In genomic region chr4:125658773-125659172, GRCh38 we compare ENCODE assay signal across 32 cellular contexts.
DNase-seq lines count a peak whose midpoint lies in the region; FAIRE-seq and TF ChIP-seq lines count a peak whose summit lies in the region.
"Had no signal": no experiment of that assay in that cellular context is flagged by ENCODE, and none has a peak within 500 bp of the region (broad histone marks: within the 10 kb centered on the region; RNA-seq: fewer than 3 reads in every experiment).

No MANE protein-coding gene starts in this region.

- H3K23ac ChIP-seq in mesendoderm (ENCODE audit: low read length): no peak overlapping the region
- no peak overlapping the region for H3K23ac ChIP-seq in neuronal stem cell (ENCODE audit: low read depth, low read length, poor library complexity)

- DNase-seq in mesendoderm (peak; percentile 37), neuronal stem cell (ENCODE audit: low spot score) (no peak), ACHN (no peak), urothelium cell line (ENCODE audit: low spot score) (no peak)
- DNase-seq in activated CD4-positive, alpha-beta T cell treated with anti-CD3 and anti-CD28 coated beads, Interleukin-2, amount 50 U/mL, for 4 hours: no peak
- DNase-seq: 8988T; AML-193; BE2C; C1 segment of cervical spinal cord; Caco-2; Calu3; CD4-positive, alpha-beta memory T cell; CD4-positive, alpha-beta T cell; CD4-positive, CD25-positive, alpha-beta regulatory T cell; CD8-positive, alpha-beta memory T cell; CD8-positive, alpha-beta T cell; COR-L47; DMS 273 treated with DMSO at 0.1 percent for 48 hours; DMS153; DMS53; DMS79; DMS79 treated with DMSO at 0.1 percent for 48 hours; DND-41; EL had no signal

- no peak overlapping the region for H3K4me2 ChIP-seq in mesendoderm (ENCODE audit: low read length)
- no peak overlapping the region for H3K4me2 ChIP-seq in neural cell (ENCODE audit: low read length)
- peak overlapping the region; percentile 11 for H3K4me2 ChIP-seq in neuronal stem cell (ENCODE audit: insufficient read depth, low read length, poor library complexity, severe bottlenecking)
- H3K4me2 ChIP-seq: A549; BLaER1; BLaER1 treated with 17β-estradiol and CSF1 and Interleukin-3, amounts not matched to agents 10 nM and 100 nM had no signal

- H3K27ac ChIP-seq in mesendoderm (ENCODE audit: low read depth, low read length) (no peak overlapping the region), neural cell (ENCODE audit: low read length) (no peak overlapping the region), neuronal stem cell (replicated peaks; ENCODE audit: low read length) (no peak overlapping the region)
- H3K27ac ChIP-seq: 22Rv1; A549; BLaER1; BLaER1 treated with 17β-estradiol and CSF1 and Interleukin-3, amounts not matched to agents 10 nM and 100 nM; C4-2B had no signal

- no peaks in the 10 kb centered on the region for H3K9me2 ChIP-seq in neural cell (ENCODE audit: insufficient read depth, low read length)

- H3F3A ChIP-seq in neural cell (ENCODE audit: insufficient read depth, low read length, poor library complexity, severe bottlenecking): no peaks in the 10 kb centered on the region

- no peaks in the 10 kb centered on the region for H3K79me1 ChIP-seq in mesendoderm (ENCODE audit: low read length)
- H3K79me1 ChIP-seq in neuronal stem cell (ENCODE audit: low read depth, low read length): no peaks in the 10 kb centered on the region

- no peak overlapping the region for H3K4ac ChIP-seq in mesendoderm (ENCODE audit: low read depth, low read length)
- H3K4ac ChIP-seq in neuronal stem cell (ENCODE audit: low read length): no peak overlapping the region

- H3K9ac ChIP-seq in mesendoderm (ENCODE audit: low read length) (no peak overlapping the region), neural cell (ENCODE audit: low read length) (no peak overlapping the region), neuronal stem cell (ENCODE audit: low read depth, low read length, poor library complexity) (no peak overlapping the region)
- H3K9ac ChIP-seq: BLaER1; BLaER1 treated with 17β-estradiol and CSF1 and Interleukin-3, amounts not matched to agents 10 nM and 100 nM had no signal

- FAIRE-seq in urothelium cell line (lab: Jason Lieb, UNC): no peak
- FAIRE-seq: A204.1, A549, D721Med had no signal

- H3K56ac ChIP-seq in mesendoderm (ENCODE audit: low read length): no peak overlapping the region

- TF ChIP-seq EP300 in neural cell (conservative IDR thresholded peaks at IDR 0.05; ENCODE audit: poor library complexity, severe bottlenecking): peak; percentile 93

- no peak overlapping the region for H3K18ac ChIP-seq in mesendoderm (ENCODE audit: low read length)
- no peak overlapping the region for H3K18ac ChIP-seq in neuronal stem cell (ENCODE audit: low read length)

- in situ Hi-C loops in ACHN (cut with HindIII; ENCODE audit: low pct_ligation_motif_present, low pct_unique_long_range_greater_than_20kb, low sequenced_read_pairs): no loop called here

- H3K79me2 ChIP-seq in mesendoderm (ENCODE audit: control insufficient read depth, insufficient read depth, low read length) (no peaks in the 10 kb centered on the region), neural cell (replicated peaks; ENCODE audit: insufficient read depth, low read length) (no peaks in the 10 kb centered on the region)

- H3K9me3 ChIP-seq in neural cell (ENCODE audit: low read length) (no peaks in the 10 kb centered on the region), neuronal stem cell (replicated peaks in 1 of 2; ENCODE audit: control insufficient read depth in 2 of 2, insufficient read depth in 1 of 2, low read depth in 1 of 2, low read length in 2 of 2) (no peaks in the 10 kb centered on the region)
- H3K9me3 ChIP-seq: A549; BE2C; BLaER1; BLaER1 treated with 17β-estradiol and CSF1 and Interleukin-3, amounts not matched to agents 10 nM and 100 nM; Caco-2 had no signal

- H2BK5ac ChIP-seq in mesendoderm (ENCODE audit: low read length) (no peak overlapping the region), neuronal stem cell (ENCODE audit: low read length) (no peak overlapping the region)

- no peak overlapping the region for H3K14ac ChIP-seq in neuronal stem cell (ENCODE audit: low read length)

- H3K4me3 ChIP-seq in mesendoderm (ENCODE audit: low read length) (no peak overlapping the region), neural cell (ENCODE audit: low read length) (no peak overlapping the region), neuronal stem cell (ENCODE audit: low read length in 2 of 2) (no peak overlapping the region)
- H3K4me3 ChIP-seq: A549; BLaER1; BLaER1 treated with 17β-estradiol and CSF1 and Interleukin-3, amounts not matched to agents 10 nM and 100 nM had no signal

- H4K20me1 ChIP-seq in neural cell (ENCODE audit: insufficient read depth): no peaks in the 10 kb centered on the region
- H4K20me1 ChIP-seq: BLaER1; BLaER1 treated with 17β-estradiol and CSF1 and Interleukin-3, amounts not matched to agents 10 nM and 100 nM had no signal

- no peak overlapping the region for H4K8ac ChIP-seq in mesendoderm (ENCODE audit: low read depth, low read length)
- H4K8ac ChIP-seq in neuronal stem cell (ENCODE audit: low read depth, low read length): no peak overlapping the region

- no peak overlapping the region for H2BK12ac ChIP-seq in neuronal stem cell (ENCODE audit: low read length)

- H2AFZ ChIP-seq in neural cell (ENCODE audit: low read depth, low read length) (no peak overlapping the region), neuronal stem cell (ENCODE audit: low read length) (no peak overlapping the region)

- TF ChIP-seq RAD21 in neural cell (conservative IDR thresholded peaks at IDR 0.05): no peak

- no peak overlapping the region for H4K5ac ChIP-seq in mesendoderm (ENCODE audit: low read length)

- TF ChIP-seq CTCF in neural cell (IDR thresholded peaks at IDR 0.05; ENCODE audit: poor library complexity, severe bottlenecking): no peak

- H2BK15ac ChIP-seq in mesendoderm (replicated peaks; ENCODE audit: low read depth) (no peak overlapping the region), neuronal stem cell (ENCODE audit: low read length) (no peak overlapping the region)

- H3K36me3 ChIP-seq in mesendoderm (ENCODE audit: control insufficient read depth, insufficient read depth, low read length) (no peaks in the 10 kb centered on the region), neural cell (ENCODE audit: insufficient read depth, low read length) (no peaks in the 10 kb centered on the region), neuronal stem cell (replicated peaks in 1 of 2; ENCODE audit: control insufficient read depth in 2 of 2, insufficient read depth in 2 of 2, low read length in 2 of 2) (no peaks in the 10 kb centered on the region)
- H3K36me3 ChIP-seq: BE2C; BLaER1; BLaER1 treated with 17β-estradiol and CSF1 and Interleukin-3, amounts not matched to agents 10 nM and 100 nM had no signal

- H3K4me1 ChIP-seq in mesendoderm (ENCODE audit: control insufficient read depth, low read depth, low read length): peaks cover 5% of the 10 kb centered on the region
- H3K4me1 ChIP-seq in neuronal stem cell (ENCODE audit: control insufficient read depth in 2 of 2, insufficient read depth in 1 of 2, low read depth in 1 of 2, low read length in 2 of 2): no peaks in the 10 kb centered on the region
- H3K4me1 ChIP-seq: A549; BE2C; BLaER1; BLaER1 treated with 17β-estradiol and CSF1 and Interleukin-3, amounts not matched to agents 10 nM and 100 nM; Caco-2 had no signal

- no peak overlapping the region for H2BK120ac ChIP-seq in mesendoderm (ENCODE audit: low read depth, low read length)
- no peak overlapping the region for H2BK120ac ChIP-seq in neuronal stem cell (ENCODE audit: low read depth, low read length)

- H4K91ac ChIP-seq in neuronal stem cell (ENCODE audit: low read depth, low read length, poor library complexity): no peak overlapping the region

- H2AK5ac ChIP-seq in mesendoderm (ENCODE audit: low read length) (no peak overlapping the region), neuronal stem cell (ENCODE audit: low read depth, low read length) (no peak overlapping the region)

- H3K27me3 ChIP-seq in mesendoderm (ENCODE audit: insufficient read depth, low read length, poor library complexity) (no peaks in the 10 kb centered on the region), neural cell (ENCODE audit: insufficient read depth, low read depth, low read length) (no peaks in the 10 kb centered on the region), neuronal stem cell (ENCODE audit: control insufficient read depth in 3 of 3, insufficient read depth in 3 of 3, low read depth in 1 of 3, low read length in 3 of 3) (no peaks in the 10 kb centered on the region)
- H3K27me3 ChIP-seq: BE2C; BLaER1; BLaER1 treated with 17β-estradiol and CSF1 and Interleukin-3, amounts not matched to agents 10 nM and 100 nM had no signal

TF ChIP-seq in neural cell, 6 proteins besides CTCF, POLR2A, EP300 and RAD21:
- TF ChIP-seq TAF1 (IDR thresholded peaks at IDR 0.05; ENCODE audit: low read depth): no peak
- TF ChIP-seq POLR2AphosphoS5 (IDR thresholded peaks at IDR 0.05): peak; percentile 73
- TF ChIP-seq REST (IDR thresholded peaks at IDR 0.05; ENCODE audit: borderline replicate concordance): peak; percentile 52
- TF ChIP-seq SMC3 (conservative IDR thresholded peaks at IDR 0.05; ENCODE audit: poor library complexity): no peak
TF ChIP-seq in neural cell: peak in this region for 2.
